Comparison of ENCODE assay signal across 23 cellular contexts in genomic region chr3:155921486-155921885, GRCh38. TPM values are rescaled to one million over a fixed set of nuclear protein-coding genes. Genes with fewer than 3 reads are reported as not detected.
DNase-seq lines count a peak whose midpoint lies in the region; ATAC-seq and TF ChIP-seq lines count a peak whose summit lies in the region.
"Had no signal": no experiment of that assay in that cellular context is flagged by ENCODE, and none has a peak within 500 bp of the region (broad histone marks: within the 10 kb centered on the region; RNA-seq: fewer than 3 reads in every experiment).

No MANE protein-coding gene starts in this region.

- H3K27ac ChIP-seq in SK-N-MC: peak overlapping the region; percentile 7; the same call in 1 of the 2 replicates
- H3K27ac ChIP-seq: A549; BLaER1 treated with 17β-estradiol and CSF1 and Interleukin-3, amounts not matched to agents 10 nM and 100 nM had no signal

- no peak overlapping the region for H3K4me3 Mint-ChIP-seq in mesothelial cell of epicardium
- no peak overlapping the region for H3K4me3 Mint-ChIP-seq in activated naive CD4-positive, alpha-beta T cell treated with anti-CD3 and anti-CD28 coated beads for 36 hours
- H3K4me3 Mint-ChIP-seq: CD14-positive monocyte; CD4-positive, alpha-beta T cell; CD8-positive, alpha-beta memory T cell; GM23338; H9 had no signal

- peaks cover 3% of the 10 kb centered on the region for H3K9me3 Mint-ChIP-seq in mesothelial cell of epicardium
- no peaks in the 10 kb centered on the region for H3K9me3 Mint-ChIP-seq in activated naive CD4-positive, alpha-beta T cell treated with anti-CD3 and anti-CD28 coated beads for 36 hours
- H3K9me3 Mint-ChIP-seq: CD14-positive monocyte; CD4-positive, alpha-beta T cell; CD8-positive, alpha-beta memory T cell; GM23338; H9 had no signal

- H3K9ac ChIP-seq in SK-N-MC (ENCODE audit: insufficient read length): no peak overlapping the region
- H3K9ac ChIP-seq: BLaER1 treated with 17β-estradiol and CSF1 and Interleukin-3, amounts not matched to agents 10 nM and 100 nM had no signal

- H3K9me3 ChIP-seq in SK-N-MC (ENCODE audit: low read depth, low read length): no peaks in the 10 kb centered on the region
- H3K9me3 ChIP-seq: A549; BE2C; BLaER1 treated with 17β-estradiol and CSF1 and Interleukin-3, amounts not matched to agents 10 nM and 100 nM had no signal

- peak overlapping the region; percentile 43 for H3K27ac Mint-ChIP-seq in mesothelial cell of epicardium
- H3K27ac Mint-ChIP-seq in activated naive CD4-positive, alpha-beta T cell treated with anti-CD3 and anti-CD28 coated beads for 36 hours: no peak overlapping the region
- H3K27ac Mint-ChIP-seq: CD4-positive, alpha-beta T cell had no signal

- no peak for TF ChIP-seq CTCF in choroid plexus epithelial cell (conservative IDR thresholded peaks at IDR 0.05; ENCODE audit: low read depth, low read length)
- no peak for TF ChIP-seq CTCF in mesothelial cell of epicardium (IDR thresholded peaks at IDR 0.05; ENCODE audit: unreplicated experiment)

- intact Hi-C loops in activated naive CD4-positive, alpha-beta T cell treated with anti-CD3 and anti-CD28 coated beads for 36 hours (cut with micrococcal nuclease): no loop called here

- no peak for DNase-seq in SK-N-MC (ENCODE audit: low read depth, low spot score)
- DNase-seq in choroid plexus epithelial cell (ENCODE audit: low read depth): peak; percentile 10
- DNase-seq in mesothelial cell of epicardium (ENCODE audit: low spot score in 2 of 2, unreplicated experiment in 2 of 2): no peak
- DNase-seq in NCI-H146 treated with DMSO at 0.1 percent for 48 hours (lab: John Stamatoyannopoulos, UW; ENCODE audit: unreplicated experiment): no peak
- DNase-seq in activated naive CD4-positive, alpha-beta T cell treated with anti-CD3 and anti-CD28 coated beads for 36 hours: no peak
- DNase-seq: 8988T; ACHN; AML-193; BE2C; CD4-positive, alpha-beta T cell; CD8-positive, alpha-beta memory T cell; DMS 273 treated with DMSO at 0.1 percent for 48 hours; DMS79; EL; GDM1; H9 had no signal

- peaks cover 91% of the 10 kb centered on the region for H3K36me3 ChIP-seq in SK-N-MC (ENCODE audit: insufficient read depth, low read length)

- H3K4me3 ChIP-seq in SK-N-MC (no peak overlapping the region), choroid plexus epithelial cell (ENCODE audit: low read depth, low read length) (no peak overlapping the region)
- H3K4me3 ChIP-seq: A549; BLaER1 treated with 17β-estradiol and CSF1 and Interleukin-3, amounts not matched to agents 10 nM and 100 nM; GM12878; GM23338 had no signal

- H3K4me1 Mint-ChIP-seq in mesothelial cell of epicardium: no peaks in the 10 kb centered on the region
- no peaks in the 10 kb centered on the region for H3K4me1 Mint-ChIP-seq in activated naive CD4-positive, alpha-beta T cell treated with anti-CD3 and anti-CD28 coated beads for 36 hours (ENCODE audit: low read depth)
- H3K4me1 Mint-ChIP-seq: CD14-positive monocyte; CD8-positive, alpha-beta memory T cell; GM23338; H9 had no signal

- peaks cover 36% of the 10 kb centered on the region for H3K36me3 Mint-ChIP-seq in mesothelial cell of epicardium
- H3K36me3 Mint-ChIP-seq in activated naive CD4-positive, alpha-beta T cell treated with anti-CD3 and anti-CD28 coated beads for 36 hours (ENCODE audit: low read depth): peaks cover 44% of the 10 kb centered on the region

- H3K27me3 Mint-ChIP-seq in mesothelial cell of epicardium (ENCODE audit: low read depth): no peaks in the 10 kb centered on the region
- no peaks in the 10 kb centered on the region for H3K27me3 Mint-ChIP-seq in activated naive CD4-positive, alpha-beta T cell treated with anti-CD3 and anti-CD28 coated beads for 36 hours (ENCODE audit: low read depth)
- H3K27me3 Mint-ChIP-seq: CD4-positive, alpha-beta T cell; CD8-positive, alpha-beta memory T cell had no signal

- CTCF ChIA-PET in activated naive CD4-positive, alpha-beta T cell treated with anti-CD3 and anti-CD28 coated beads for 36 hours (lab: Charles Lee): no interaction called here

- no peak for ATAC-seq in HG02852 (IDR thresholded peaks at IDR 0.05; ENCODE audit: unreplicated experiment)
- ATAC-seq: A549, GM12878, GM23338, HCT116 had no signal

RNA-seq across cellular contexts. Expression of gene GMPS, which starts 51.0 kb away (rescaled TPM):
- total RNA-seq in mesothelial cell of epicardium: 69.3 to 72.6 TPM (median 69.6 TPM) in 3 replicates
- total RNA-seq in activated naive CD4-positive, alpha-beta T cell treated with anti-CD3 and anti-CD28 coated beads for 36 hours: 100 to 1,000 TPM; 114 to 123 TPM
